In genomic region chr6:39841291-39841690, GRCh38 we compare ENCODE assay signal across 22 cellular contexts. TPM values are rescaled to one million over a fixed set of nuclear protein-coding genes. Genes with fewer than 3 reads are reported as not detected.
A peak's percentile ranks its signal among the peaks of the same experiment; 100 is the strongest.
DNase-seq lines count a peak whose midpoint lies in the region; ATAC-seq and TF ChIP-seq lines count a peak whose summit lies in the region.
"Had no signal": no experiment of that assay in that cellular context is flagged by ENCODE, and none has a peak within 500 bp of the region (broad histone marks: within the 10 kb centered on the region; RNA-seq: fewer than 3 reads in every experiment).

No MANE protein-coding gene starts in this region.

- H3K4me1 Mint-ChIP-seq in GM23338 = peaks cover 14% of the 10 kb centered on the region
- H3K4me1 Mint-ChIP-seq: activated B cell treated with CpG ODN at 0.5 μM for 24 hours; activated naive CD8-positive, alpha-beta T cell treated with anti-CD3 and anti-CD28 coated beads, Interleukin-2, amount 10 ng/mL, durations not matched to agents 7 days and 5 days; stimulated activated naive B cell treated with anti-CD40 and anti-IgM and Interleukin-4, amounts not matched to agents 10 μg/mL and 1 μg/mL and 100 μg/mL, for 72 hours had no signal

- H3K79me2 ChIP-seq in GM23338 (replicated peaks; ENCODE audit: insufficient read depth) = no peaks in the 10 kb centered on the region

- H3K4me3 ChIP-seq in GM23338 (no peak overlapping the region), IMR-90 (ENCODE audit: insufficient read depth, low read depth, low read length) (no peak overlapping the region), dorsolateral prefrontal cortex (no peak overlapping the region), neuronal stem cell (ENCODE audit: low read length in 2 of 2) (no peak overlapping the region)
- H3K4me3 ChIP-seq: breast epithelium, right lobe of liver, uterus had no signal

- POLR2A ChIA-PET in IMR-90 (lab: Charles Lee; ENCODE audit: unreplicated experiment) = no interaction called here

- intact Hi-C loops in IMR-90 (cut with micrococcal nuclease) (loop anchor here (5.0 kb wide), 1 partner anchor 49 kb away; the partner anchor contains the start of gene DAAM2), dorsolateral prefrontal cortex (cut with DNase I) (no loop called here)

- H3K4me1 ChIP-seq in GM23338 (ENCODE audit: insufficient read depth) (peaks cover 10% of the 10 kb centered on the region), IMR-90 (ENCODE audit: control insufficient read depth, insufficient read depth, low read length) (peaks cover 9% of the 10 kb centered on the region), neuronal stem cell (ENCODE audit: control insufficient read depth in 2 of 2, insufficient read depth in 1 of 2, low read depth in 1 of 2, low read length in 2 of 2) (peaks cover 0 to 13% of the 10 kb centered on the region in 2 donors)
- H3K4me1 ChIP-seq: breast epithelium, right lobe of liver, uterus had no signal

- no peak overlapping the region for H2BK120ac ChIP-seq in IMR-90 (ENCODE audit: low read depth, low read length)
- H2BK120ac ChIP-seq in neuronal stem cell (ENCODE audit: low read depth, low read length) = no peak overlapping the region

- H3K4me3 Mint-ChIP-seq in GM23338 = no peak overlapping the region
- H3K4me3 Mint-ChIP-seq: activated B cell treated with CpG ODN at 0.5 μM for 24 hours; activated naive CD8-positive, alpha-beta T cell treated with anti-CD3 and anti-CD28 coated beads, Interleukin-2, amount 10 ng/mL, durations not matched to agents 7 days and 5 days; stimulated activated naive B cell treated with anti-CD40 and anti-IgM and Interleukin-4, amounts not matched to agents 10 μg/mL and 1 μg/mL and 100 μg/mL, for 72 hours had no signal

- TF ChIP-seq CTCF in GM23338 (conservative IDR thresholded peaks at IDR 0.05; ENCODE audit: low read depth in 2 of 2) (no peak), IMR-90 (conservative IDR thresholded peaks at IDR 0.05; ENCODE audit: low read depth, low read length) (no peak), dorsolateral prefrontal cortex (IDR thresholded peaks at IDR 0.05 in 54 of 56, conservative IDR thresholded peaks at IDR 0.05 in 2 of 56; ENCODE audit: low read depth in 1 of 56, partially characterized antibody in 56 of 56) (no peak)

- H4K8ac ChIP-seq in IMR-90 (ENCODE audit: low read depth in 2 of 2, low read length in 2 of 2) = no peak overlapping the region
- no peak overlapping the region for H4K8ac ChIP-seq in neuronal stem cell (ENCODE audit: low read depth, low read length)

- no peak overlapping the region for H3K9ac ChIP-seq in IMR-90 (ENCODE audit: low read depth, low read length)
- no peak overlapping the region for H3K9ac ChIP-seq in neuronal stem cell (ENCODE audit: low read depth, low read length, poor library complexity)

- in situ Hi-C loops in IMR-90 (cut with MboI; ENCODE audit: low sequenced_read_pairs) = no loop called here

- no peak overlapping the region for H2BK20ac ChIP-seq in IMR-90 (ENCODE audit: low read depth, low read length)

- no peak overlapping the region for H2BK5ac ChIP-seq in IMR-90 (ENCODE audit: low read depth, low read length, poor library complexity, severe bottlenecking)
- H2BK5ac ChIP-seq in neuronal stem cell (ENCODE audit: low read length) = no peak overlapping the region

- no peak overlapping the region for H3K4me2 ChIP-seq in GM23338
- H3K4me2 ChIP-seq in IMR-90 (ENCODE audit: low read depth, low read length) = no peak overlapping the region
- no peak overlapping the region for H3K4me2 ChIP-seq in neuronal stem cell (ENCODE audit: insufficient read depth, low read length, poor library complexity, severe bottlenecking)

- no peak for DNase-seq in GM23338 (ENCODE audit: low spot score)
- DNase-seq in IMR-90 = peak; percentile 11
- DNase-seq in dorsolateral prefrontal cortex = no peak
- peak; percentile 6 for DNase-seq in neuronal stem cell (ENCODE audit: low spot score)
- no peak for DNase-seq in cerebellar cortex (ENCODE audit: low spot score)
- no peak for DNase-seq in HuH-7 (ENCODE audit: low spot score)
- DNase-seq: activated B cell treated with CpG ODN at 0.5 μM for 24 hours; activated naive CD8-positive, alpha-beta T cell treated with anti-CD3 and anti-CD28 coated beads, Interleukin-2, amount 10 ng/mL, durations not matched to agents 7 days and 5 days; AML-193; COR-L47; dermis blood vessel endothelial cell; NCI-H526 treated with DMSO at 0.1 percent for 48 hours; right lobe of liver; SIG-M5; stimulated activated naive B cell treated with anti-CD40 and anti-IgM and Interleukin-4, amounts not matched to agents 10 μg/mL and 1 μg/mL and 100 μg/mL, for 72 hours; T-helper 2 cell; uterus had no signal

- CTCF ChIA-PET in IMR-90 (lab: Yijun Ruan, JAX) = no interaction called here

- H3K36me3 ChIP-seq in GM23338 (ENCODE audit: insufficient read depth) = no peaks in the 10 kb centered on the region
- H3K36me3 ChIP-seq in IMR-90 (ENCODE audit: control insufficient read depth, insufficient read depth, low read length) = no peaks in the 10 kb centered on the region
- no peaks in the 10 kb centered on the region for H3K36me3 ChIP-seq in neuronal stem cell (replicated peaks in 1 of 2; ENCODE audit: control insufficient read depth in 2 of 2, insufficient read depth in 2 of 2, low read length in 2 of 2)
- H3K36me3 ChIP-seq: breast epithelium, right lobe of liver, uterus had no signal

- H3K27ac Mint-ChIP-seq in GM23338 = peak overlapping the region; percentile 32; the same call in 1 of the 2 replicates
- H3K27ac Mint-ChIP-seq: activated B cell treated with CpG ODN at 0.5 μM for 24 hours; activated naive CD8-positive, alpha-beta T cell treated with anti-CD3 and anti-CD28 coated beads, Interleukin-2, amount 10 ng/mL, durations not matched to agents 7 days and 5 days; stimulated activated naive B cell treated with anti-CD40 and anti-IgM and Interleukin-4, amounts not matched to agents 10 μg/mL and 1 μg/mL and 100 μg/mL, for 72 hours had no signal

- H3K27ac ChIP-seq in GM23338 (ENCODE audit: low read depth) (no peak overlapping the region), IMR-90 (ENCODE audit: insufficient read depth, low read length) (no peak overlapping the region), dorsolateral prefrontal cortex (peak overlapping the region in 42 of 59 donors; percentile 3 to 98 (median 48)), neuronal stem cell (replicated peaks; ENCODE audit: low read length) (no peak overlapping the region)
- H3K27ac ChIP-seq: epithelial cell of prostate, right lobe of liver, uterus had no signal

- no peaks in the 10 kb centered on the region for H3K9me3 Mint-ChIP-seq in GM23338
- H3K9me3 Mint-ChIP-seq: activated B cell treated with CpG ODN at 0.5 μM for 24 hours; activated naive CD8-positive, alpha-beta T cell treated with anti-CD3 and anti-CD28 coated beads, Interleukin-2, amount 10 ng/mL, durations not matched to agents 7 days and 5 days; stimulated activated naive B cell treated with anti-CD40 and anti-IgM and Interleukin-4, amounts not matched to agents 10 μg/mL and 1 μg/mL and 100 μg/mL, for 72 hours had no signal

- peak; percentile 72 for ATAC-seq in GM23338
- no peak for ATAC-seq in IMR-90 (ENCODE audit: low read depth)
- ATAC-seq in HG02588 (IDR thresholded peaks at IDR 0.05; ENCODE audit: unreplicated experiment) = no peak
- ATAC-seq: left lobe of liver; right lobe of liver; stimulated activated naive B cell treated with anti-CD40 and anti-IgM and Interleukin-4, amounts not matched to agents 10 μg/mL and 1 μg/mL and 100 μg/mL, for 72 hours had no signal

- H4K5ac ChIP-seq in IMR-90 (ENCODE audit: low read depth, low read length) = no peak overlapping the region

- H3K56ac ChIP-seq in IMR-90 (ENCODE audit: extremely low read depth, insufficient read depth, low read length) = no peak overlapping the region

- TF ChIP-seq POLR2A in IMR-90 (IDR thresholded peaks at IDR 0.05; ENCODE audit: low read depth, low read length) = no peak

- H3K14ac ChIP-seq in IMR-90 (replicated peaks; ENCODE audit: low read depth, low read length) = peak overlapping the region; percentile 53; the same call in 1 of the 2 replicates
- no peak overlapping the region for H3K14ac ChIP-seq in neuronal stem cell (ENCODE audit: low read length)

- H3K18ac ChIP-seq in IMR-90 (ENCODE audit: low read depth, low read length) (no peak overlapping the region), neuronal stem cell (ENCODE audit: low read length) (no peak overlapping the region)

- H4K91ac ChIP-seq in IMR-90 (ENCODE audit: insufficient read depth, low read depth, low read length) (no peak overlapping the region), neuronal stem cell (ENCODE audit: low read depth, low read length, poor library complexity) (no peak overlapping the region)

- no TSS peak for BruUV-seq in IMR-90 (replicated peaks; lab: Mats Ljungman, UMichigan)

- no peak for TF ChIP-seq RAD21 in IMR-90 (IDR thresholded peaks at IDR 0.05; ENCODE audit: low read length)

- H2AK9ac ChIP-seq in IMR-90 (replicated peaks; ENCODE audit: low read depth, low read length, poor library complexity) = no peak overlapping the region

- 49% methylated on average over 2 of the region's 3 CpGs; no CpG with 5 or more reads in 1 of the 2 experiments for WGBS in IMR-90 (ENCODE audit: extremely low coverage in 2 of 2, insufficient read length in 1 of 2), 2 experiments
- no CpG with 5 or more reads among the region's 3 CpGs for WGBS in neuronal stem cell (ENCODE audit: extremely low coverage in 2 of 2, insufficient read length in 2 of 2, insufficient replicate concordance in 1 of 2), 2 donors

- H3K4ac ChIP-seq in IMR-90 (ENCODE audit: low read depth, low read length) = no peak overlapping the region
- H3K4ac ChIP-seq in neuronal stem cell (ENCODE audit: low read length) = no peak overlapping the region

- no peaks in the 10 kb centered on the region for H3K9me2 ChIP-seq in GM23338 (ENCODE audit: insufficient read depth)

- H3K23ac ChIP-seq in IMR-90 (ENCODE audit: low read depth, low read length) = no peak overlapping the region
- H3K23ac ChIP-seq in neuronal stem cell (ENCODE audit: low read depth, low read length, poor library complexity) = no peak overlapping the region

- H3K9me3 ChIP-seq in IMR-90 (ENCODE audit: control insufficient read depth, insufficient read depth, low read length) (no peaks in the 10 kb centered on the region), neuronal stem cell (replicated peaks in 1 of 2; ENCODE audit: control insufficient read depth in 2 of 2, insufficient read depth in 1 of 2, low read depth in 1 of 2, low read length in 2 of 2) (no peaks in the 10 kb centered on the region)
- H3K9me3 ChIP-seq: breast epithelium, right lobe of liver, uterus had no signal

- H4K20me1 ChIP-seq in GM23338 (replicated peaks; ENCODE audit: insufficient read depth) (no peaks in the 10 kb centered on the region), IMR-90 (ENCODE audit: insufficient read depth, low read length) (no peaks in the 10 kb centered on the region)

- H3F3A ChIP-seq in GM23338 (replicated peaks; ENCODE audit: low read depth) = no peaks in the 10 kb centered on the region

- H2AFZ ChIP-seq in GM23338 (no peak overlapping the region), IMR-90 (replicated peaks; ENCODE audit: low read length, poor library complexity) (peak overlapping the region; percentile 67), neuronal stem cell (ENCODE audit: low read length) (no peak overlapping the region)

- dilution Hi-C loops in IMR-90 (cut with HindIII; ENCODE audit: low sequenced_read_pairs, unreplicated experiment) = no loop called here

- H2BK15ac ChIP-seq in IMR-90 (ENCODE audit: low read depth, low read length) = no peak overlapping the region
- no peak overlapping the region for H2BK15ac ChIP-seq in neuronal stem cell (ENCODE audit: low read length)

- no peaks in the 10 kb centered on the region for H3K27me3 ChIP-seq in GM23338 (ENCODE audit: insufficient read depth)
- H3K27me3 ChIP-seq in IMR-90 (ENCODE audit: control insufficient read depth, insufficient read depth, low read length) = no peaks in the 10 kb centered on the region
- no peaks in the 10 kb centered on the region for H3K27me3 ChIP-seq in dorsolateral prefrontal cortex
- peaks cover 0 to 2% (median 0%) of the 10 kb centered on the region in 3 experiments for H3K27me3 ChIP-seq in neuronal stem cell (ENCODE audit: control insufficient read depth in 3 of 3, insufficient read depth in 3 of 3, low read depth in 1 of 3, low read length in 3 of 3)
- H3K27me3 ChIP-seq: breast epithelium, right lobe of liver, uterus had no signal

- H3K9me1 ChIP-seq in IMR-90 (ENCODE audit: insufficient read depth, low read length) = peaks cover 10% of the 10 kb centered on the region

- H2AK5ac ChIP-seq in IMR-90 (ENCODE audit: low read depth, low read length) = no peak overlapping the region
- H2AK5ac ChIP-seq in neuronal stem cell (ENCODE audit: low read depth, low read length) = no peak overlapping the region

- H3K79me1 ChIP-seq in IMR-90 (ENCODE audit: low read depth in 1 of 2, low read length in 2 of 2) (peaks cover 3 to 7% of the 10 kb centered on the region in 2 experiments; a peak in 1 of 4 replicates), neuronal stem cell (ENCODE audit: low read depth, low read length) (no peaks in the 10 kb centered on the region)

- no peaks in the 10 kb centered on the region; the same call in 2 of the 3 replicates for H3K36me3 Mint-ChIP-seq in GM23338 (ENCODE audit: low read depth)
- H3K36me3 Mint-ChIP-seq: activated naive CD8-positive, alpha-beta T cell treated with anti-CD3 and anti-CD28 coated beads, Interleukin-2, amount 10 ng/mL, durations not matched to agents 7 days and 5 days; stimulated activated naive B cell treated with anti-CD40 and anti-IgM and Interleukin-4, amounts not matched to agents 10 μg/mL and 1 μg/mL and 100 μg/mL, for 72 hours had no signal

- H2BK12ac ChIP-seq in neuronal stem cell (ENCODE audit: low read length) = no peak overlapping the region

- peaks cover 3% of the 10 kb centered on the region for H3K27me3 Mint-ChIP-seq in GM23338 (ENCODE audit: insufficient read depth, low read depth, poor library complexity)

RNA-seq across cellular contexts. Expression of gene DAAM2, which starts 49.1 kb away (rescaled TPM):
- total RNA-seq in GM23338 (2014; rRNA removed; shearing (Covaris generic)) = 2.5 and 4.9 TPM in 2 replicates
- polyA plus RNA-seq in GM23338 (2016; fragmentation: Nextera tagmentation; extraction: Ambion mirVana) = 1.4 and 2.2 TPM in 2 replicates
- total RNA-seq in IMR-90 (2012; rRNA removed) = 12.9 and 13.1 TPM in 2 replicates
- 11.2 and 11.9 TPM in 2 replicates for polyA plus RNA-seq in IMR-90 (2012; rRNA removed)
- polyA plus RNA-seq in IMR-90 (2012; cell fraction: cytosol; rRNA removed) = 5.0 and 7.6 TPM in 2 replicates
- polyA plus RNA-seq in IMR-90 (2012; cell fraction: nucleus; rRNA removed; ENCODE audit: low replicate concordance) = 17.2 and 27.8 TPM in 2 replicates
- total RNA-seq in dorsolateral prefrontal cortex = 100 to 1,000 TPM in 95 of 120 experiments, 10 to 100 TPM in 25; 43.8 to 450 (median 152) TPM
- 2.6 TPM for polyA plus RNA-seq in neuronal stem cell (2013, experiment 1 of 2)
- 2.5 TPM for polyA plus RNA-seq in neuronal stem cell (2013, experiment 2 of 2)
- total RNA-seq: activated B cell treated with CpG ODN at 0.5 μM for 24 hours; activated CD8-positive, alpha-beta memory T cell treated with anti-CD3 and anti-CD28 coated beads for 36 hours; activated naive CD8-positive, alpha-beta T cell treated with anti-CD3 and anti-CD28 coated beads, Interleukin-2, amount 10 ng/mL, durations not matched to agents 7 days and 5 days had no signal

Comparison
In these comparisons a context has a peak if more than half of its experiments do, and no peak if none do; other contexts are left out.
1. DNase-seq: peak in IMR-90 (single experiment) and neuronal stem cell (single experiment); none in GM23338 (single experiment), dorsolateral prefrontal cortex (0 of 10), cerebellar cortex (single experiment) and HuH-7 (single experiment).
2. H3K27ac ChIP-seq: peak in dorsolateral prefrontal cortex (42 of 59); none in GM23338 (single experiment), IMR-90 (single experiment) and neuronal stem cell (single experiment).